Comparison of ENCODE assay signal across 9 cellular contexts in genomic region chr3:108566599-108566998, GRCh38. TPM values are rescaled to one million over a fixed set of nuclear protein-coding genes. Genes with fewer than 3 reads are reported as not detected.
"Had no signal": no experiment of that assay in that cellular context is flagged by ENCODE, and none has a peak within 500 bp of the region (broad histone marks: within the 10 kb centered on the region; RNA-seq: fewer than 3 reads in every experiment).

No MANE protein-coding gene starts in this region.

- H2AFZ ChIP-seq: GM23338 had no signal

- H3K4me3 ChIP-seq: GM23338, HAP-1 had no signal

- H3K9me3 ChIP-seq: HAP-1 had no signal

- H3K9me3 Mint-ChIP-seq: GM23338, H9, HFFc6 had no signal

- H3K27ac Mint-ChIP-seq: GM23338, HFFc6 had no signal

- H3K4me1 Mint-ChIP-seq: GM23338, H9 had no signal

- H3K4me2 ChIP-seq: GM23338 had no signal

- H3K4me3 Mint-ChIP-seq: GM23338, H9, HFFc6 had no signal

- DNase-seq: GOT3, H7, H9, HCEC 1CT, HFFc6 had no signal

- ATAC-seq: GM23338, HCT116 had no signal

RNA-seq across cellular contexts. Expression of gene MYH15, which starts 56.2 kb away (rescaled TPM):
- total RNA-seq: H1 had no signal
- polyA plus RNA-seq: GM23338 had no signal
